Comparison of ENCODE assay signal across 8 cellular contexts in genomic region chr15:56821721-56822425, GRCh38.
DNase-seq lines count a peak whose midpoint lies in the region; ATAC-seq and TF ChIP-seq lines count a peak whose summit lies in the region.

No MANE protein-coding gene starts in this region.

- no peak overlapping the region for H3K4me3 ChIP-seq in DND-41 (ENCODE audit: low read depth in 1 of 2, low read length in 2 of 2)
- no peak overlapping the region for H3K4me3 ChIP-seq in MM.1S (ENCODE audit: low read length)

- H3K9ac ChIP-seq in DND-41 (ENCODE audit: low read depth, low read length): no peak overlapping the region
- H3K9ac ChIP-seq in MM.1S (ENCODE audit: low read length): no peak overlapping the region

- ATAC-seq in DND-41 (ENCODE audit: insufficient read depth, low read depth) (no peak), GM21515 (IDR thresholded peaks at IDR 0.05; ENCODE audit: unreplicated experiment) (peak; percentile 70), GM21390 (IDR thresholded peaks at IDR 0.05; ENCODE audit: unreplicated experiment) (no peak)

- no peaks in the 10 kb centered on the region for H3K9me2 ChIP-seq in MM.1S (replicated peaks; ENCODE audit: insufficient read depth, low read length)

- H3K9me3 ChIP-seq in DND-41 (ENCODE audit: insufficient read depth, low read length, severe bottlenecking) (no peaks in the 10 kb centered on the region), MM.1S (replicated peaks; ENCODE audit: insufficient read depth, low read length) (no peaks in the 10 kb centered on the region)

- H3K27ac ChIP-seq in DND-41 (ENCODE audit: low read length) (no peak overlapping the region), MM.1S (ENCODE audit: low read length) (no peak overlapping the region)

- H3K4me2 ChIP-seq in DND-41 (ENCODE audit: insufficient read depth, low read length): no peak overlapping the region
- H3K4me2 ChIP-seq in MM.1S (ENCODE audit: low read depth, low read length): no peak overlapping the region

- TF ChIP-seq CTCF in DND-41 (IDR thresholded peaks at IDR 0.05; ENCODE audit: borderline replicate concordance, extremely low read depth, low read length, poor library complexity, severe bottlenecking): peak; percentile 40
- peak; percentile 73 for TF ChIP-seq CTCF in MM.1S (IDR thresholded peaks at IDR 0.05; ENCODE audit: low read length)

- H3F3A ChIP-seq in MM.1S (ENCODE audit: insufficient read depth, low read length): no peaks in the 10 kb centered on the region

- H3K79me2 ChIP-seq in DND-41 (ENCODE audit: insufficient read depth, low read length) (no peaks in the 10 kb centered on the region), MM.1S (ENCODE audit: low read length) (no peaks in the 10 kb centered on the region)

- no peak overlapping the region for H2AFZ ChIP-seq in DND-41 (ENCODE audit: low read depth, low read length)
- no peak overlapping the region for H2AFZ ChIP-seq in MM.1S (ENCODE audit: low read length)

- H4K20me1 ChIP-seq in DND-41 (ENCODE audit: insufficient read depth, low read length) (no peaks in the 10 kb centered on the region), MM.1S (ENCODE audit: insufficient read depth, low read length) (no peaks in the 10 kb centered on the region)

- H3K36me3 ChIP-seq in DND-41 (ENCODE audit: insufficient read depth, low read length) (no peaks in the 10 kb centered on the region), MM.1S (replicated peaks; ENCODE audit: insufficient read depth, low read length) (no peaks in the 10 kb centered on the region)

- H3K4me1 ChIP-seq in DND-41 (ENCODE audit: insufficient read depth, low read length) (no peaks in the 10 kb centered on the region), MM.1S (ENCODE audit: low read length) (no peaks in the 10 kb centered on the region)

- DNase-seq in DND-41: no peak
- peak; percentile 69 for DNase-seq in MM.1S
- DNase-seq in T-helper 1 cell: peak in 3 of 5 donors; percentile 8 to 28 (median 21)
- peak; percentile 31 for DNase-seq in brain pericyte (ENCODE audit: low read depth, low spot score)
- DNase-seq in inferior parietal cortex (ENCODE audit: extremely low spot score): peak; percentile 69
- DNase-seq in stimulated activated CD4-positive, alpha-beta T cell treated with anti-CD3 and anti-CD28 coated beads, Interleukin-2, amount 100 ng/mL, for 48 hours: peak; percentile 34 to 39

- H3K27me3 ChIP-seq in DND-41 (ENCODE audit: insufficient read depth, low read length, poor library complexity): no peaks in the 10 kb centered on the region
- H3K27me3 ChIP-seq in MM.1S (replicated peaks; ENCODE audit: insufficient read depth, low read length): no peaks in the 10 kb centered on the region
